In genomic region chr19:44447864-44448674, GRCh38 we compare ENCODE assay signal across 8 cellular contexts. TPM values are rescaled to one million over a fixed set of nuclear protein-coding genes. Genes with fewer than 3 reads are reported as not detected.
DNase-seq lines count a peak whose midpoint lies in the region; ATAC-seq lines count a peak whose summit lies in the region.

Gene ZNF229, minus strand, starts transcription at chr19:44448472. Its CDS starts 5,625 bp downstream, at chr19:44442847.

- no peak within 1 kb of the TSS for H3K4me3 ChIP-seq in Karpas-422 (ENCODE audit: low read length)

- H3K27ac Mint-ChIP-seq in activated CD4-positive, alpha-beta T cell treated with anti-CD3 and anti-CD28 coated beads, Interleukin-2, amount 10 ng/mL, durations not matched to agents 7 days and 5 days = peak within 1 kb of the TSS; percentile 89
- peak within 1 kb of the TSS; percentile 56 for H3K27ac Mint-ChIP-seq in dendritic cell treated with granulocyte-macrophage colony-stimulating factor and Interleukin-4, amounts not matched to agents 40 ng/mL and 50 ng/mL, for 4 days

- no peak within 1 kb of the TSS for H3K27ac ChIP-seq in Karpas-422 (ENCODE audit: low read length)

- no peaks in the 10 kb centered on the region for H3K79me2 ChIP-seq in Karpas-422 (ENCODE audit: low read length)

- H3K4me2 ChIP-seq in Karpas-422 (ENCODE audit: low read depth, low read length, poor library complexity, severe bottlenecking) = no peak within 1 kb of the TSS

- H3K4me1 ChIP-seq in Karpas-422 (ENCODE audit: low read length) = no peaks in the 10 kb centered on the region

- DNase-seq in DMS114 treated with DMSO at 0.1 percent for 48 hours (lab: John Stamatoyannopoulos, UW; ENCODE audit: unreplicated experiment) (peak; percentile 87), NCI-H1930 (lab: John Stamatoyannopoulos, UW) (peak; percentile 89 to 95), kidney tubule cell (ENCODE audit: low spot score) (peak; percentile 89), Karpas-422 (no peak)
- peak; percentile 86 for DNase-seq in activated CD4-positive, alpha-beta T cell treated with anti-CD3 and anti-CD28 coated beads, Interleukin-2, amount 10 ng/mL, durations not matched to agents 7 days and 5 days
- DNase-seq in stimulated activated CD4-positive, alpha-beta T cell treated with anti-CD3 and anti-CD28 coated beads, Interleukin-15, amount 100 ng/mL, for 24 hours = peak; percentile 85

- no peak within 1 kb of the TSS for H3K9ac ChIP-seq in Karpas-422 (ENCODE audit: low read length)

- peaks cover 26% of the 10 kb centered on the region for H3K36me3 Mint-ChIP-seq in activated CD4-positive, alpha-beta T cell treated with anti-CD3 and anti-CD28 coated beads, Interleukin-2, amount 10 ng/mL, durations not matched to agents 7 days and 5 days (ENCODE audit: low read depth)
- H3K36me3 Mint-ChIP-seq in dendritic cell treated with granulocyte-macrophage colony-stimulating factor and Interleukin-4, amounts not matched to agents 40 ng/mL and 50 ng/mL, for 4 days (ENCODE audit: low read depth) = peaks cover 22% of the 10 kb centered on the region

- no peaks in the 10 kb centered on the region for H3K27me3 ChIP-seq in Karpas-422 (ENCODE audit: low read length)

- peaks cover 12% of the 10 kb centered on the region for H3K4me1 Mint-ChIP-seq in activated CD4-positive, alpha-beta T cell treated with anti-CD3 and anti-CD28 coated beads, Interleukin-2, amount 10 ng/mL, durations not matched to agents 7 days and 5 days
- H3K4me1 Mint-ChIP-seq in dendritic cell treated with granulocyte-macrophage colony-stimulating factor and Interleukin-4, amounts not matched to agents 40 ng/mL and 50 ng/mL, for 4 days (ENCODE audit: low read depth) = peaks cover 5% of the 10 kb centered on the region

- H3K9me2 ChIP-seq in Karpas-422 (replicated peaks; ENCODE audit: insufficient read depth, low read length) = no peaks in the 10 kb centered on the region

- H2AFZ ChIP-seq in Karpas-422 (ENCODE audit: low read length) = no peak within 1 kb of the TSS

- POLR2A ChIA-PET in activated CD4-positive, alpha-beta T cell treated with anti-CD3 and anti-CD28 coated beads, Interleukin-2, amount 10 ng/mL, durations not matched to agents 7 days and 5 days (lab: Charles Lee) = no interaction called here

- peak within 1 kb of the TSS; percentile 83 for H3K4me3 Mint-ChIP-seq in activated CD4-positive, alpha-beta T cell treated with anti-CD3 and anti-CD28 coated beads, Interleukin-2, amount 10 ng/mL, durations not matched to agents 7 days and 5 days
- H3K4me3 Mint-ChIP-seq in dendritic cell treated with granulocyte-macrophage colony-stimulating factor and Interleukin-4, amounts not matched to agents 40 ng/mL and 50 ng/mL, for 4 days = peak within 1 kb of the TSS; percentile 80

- CTCF ChIA-PET in activated CD4-positive, alpha-beta T cell treated with anti-CD3 and anti-CD28 coated beads, Interleukin-2, amount 10 ng/mL, durations not matched to agents 7 days and 5 days (lab: Charles Lee) = no interaction called here

- no peaks in the 10 kb centered on the region for H4K20me1 ChIP-seq in Karpas-422 (ENCODE audit: insufficient read depth, low read depth, low read length)

- H3K27me3 Mint-ChIP-seq in activated CD4-positive, alpha-beta T cell treated with anti-CD3 and anti-CD28 coated beads, Interleukin-2, amount 10 ng/mL, durations not matched to agents 7 days and 5 days = no peaks in the 10 kb centered on the region
- H3K27me3 Mint-ChIP-seq in dendritic cell treated with granulocyte-macrophage colony-stimulating factor and Interleukin-4, amounts not matched to agents 40 ng/mL and 50 ng/mL, for 4 days = peaks cover 4% of the 10 kb centered on the region

- H3K9me3 ChIP-seq in Karpas-422 (ENCODE audit: low read length) = peaks cover 2% of the 10 kb centered on the region

- peaks cover 66% of the 10 kb centered on the region for H3K9me3 Mint-ChIP-seq in activated CD4-positive, alpha-beta T cell treated with anti-CD3 and anti-CD28 coated beads, Interleukin-2, amount 10 ng/mL, durations not matched to agents 7 days and 5 days
- H3K9me3 Mint-ChIP-seq in dendritic cell treated with granulocyte-macrophage colony-stimulating factor and Interleukin-4, amounts not matched to agents 40 ng/mL and 50 ng/mL, for 4 days = peaks cover 85% of the 10 kb centered on the region

- no peak for ATAC-seq in GM18502 (IDR thresholded peaks at IDR 0.05; ENCODE audit: poor library complexity, unreplicated experiment)

- H3K36me3 ChIP-seq in Karpas-422 (ENCODE audit: insufficient read depth, low read length) = no peaks in the 10 kb centered on the region

- intact Hi-C loops in dendritic cell treated with granulocyte-macrophage colony-stimulating factor and Interleukin-4, amounts not matched to agents 40 ng/mL and 50 ng/mL, for 4 days (cut with micrococcal nuclease) = no loop called here

RNA-seq across cellular contexts. Expression of gene ZNF229, which starts in this region (rescaled TPM):
- under 1 TPM; 0.60 to 0.77 TPM for total RNA-seq in activated CD4-positive, alpha-beta T cell treated with anti-CD3 and anti-CD28 coated beads, Interleukin-2, amount 10 ng/mL, durations not matched to agents 7 days and 5 days
- total RNA-seq in Karpas-422 (2014; rRNA removed; shearing (Covaris generic); ENCODE audit: low replicate concordance) = not detected in 2 replicates

Comparison
In these comparisons a context has a peak if more than half of its experiments do, and no peak if none do; other contexts are left out.
1. Peak in DNase-seq in activated CD4-positive, alpha-beta T cell treated with anti-CD3 and anti-CD28 coated beads, Interleukin-2, amount 10 ng/mL, durations not matched to agents 7 days and 5 days; RNA of the gene not detected or under 1 TPM.